Comparison of ENCODE assay signal across 23 cellular contexts in the genomic region with DNA sequence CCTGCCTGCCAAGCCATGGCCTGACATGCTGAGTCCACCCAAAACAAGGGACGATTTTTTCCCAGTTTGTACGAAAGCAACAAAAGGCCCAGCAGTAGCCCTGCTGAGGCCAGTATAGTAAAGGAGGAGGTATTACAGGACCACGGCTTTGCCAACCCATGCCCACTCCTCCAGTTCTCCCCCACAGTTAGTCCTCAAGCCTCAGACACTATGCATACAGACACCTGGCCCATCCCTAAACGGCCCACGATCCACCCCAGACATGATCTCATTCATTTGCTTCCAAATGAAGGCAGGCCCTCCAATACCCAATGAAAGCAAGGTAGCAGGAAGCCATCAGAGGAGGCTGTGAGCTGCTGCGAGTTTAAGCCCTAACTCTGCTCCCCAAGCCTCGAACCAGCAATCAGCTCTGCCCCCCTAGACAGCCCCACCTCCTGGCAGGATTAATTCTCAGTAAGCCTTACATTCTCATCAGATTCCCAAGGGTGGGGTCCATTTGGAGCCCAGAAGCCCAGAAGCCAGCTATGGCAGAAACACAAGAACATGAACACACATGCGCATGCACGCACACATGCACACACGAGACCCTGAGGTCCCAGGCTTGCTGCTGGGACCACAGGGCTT. TPM values are rescaled to one million over a fixed set of nuclear protein-coding genes. Genes with fewer than 3 reads are reported as not detected.
DNase-seq lines count a peak whose midpoint lies in the region; ATAC-seq and TF ChIP-seq lines count a peak whose summit lies in the region.
"Had no signal": no experiment of that assay in that cellular context is flagged by ENCODE, and none has a peak within 500 bp of the region (broad histone marks: within the 10 kb centered on the region; RNA-seq: fewer than 3 reads in every experiment).

No MANE protein-coding gene starts in this region.

- no peaks in the 10 kb centered on the region for H3K9me3 ChIP-seq in T-helper 17 cell (ENCODE audit: control insufficient read depth, low read length, poor library complexity, severe bottlenecking)
- H3K9me3 ChIP-seq: BE2C, HAP-1, thyroid gland had no signal

- peaks cover 3% of the 10 kb centered on the region; the same call in 1 of the 3 replicates for H3K36me3 Mint-ChIP-seq in GM23338 (ENCODE audit: low read depth)
- H3K36me3 Mint-ChIP-seq in T-helper 17 cell (ENCODE audit: low read depth), result peaks cover under 1% of the 10 kb centered on the region
- no peaks in the 10 kb centered on the region for H3K36me3 Mint-ChIP-seq in glutamatergic neuron (ENCODE audit: unreplicated experiment)
- no peaks in the 10 kb centered on the region for H3K36me3 Mint-ChIP-seq in HFFc6 (ENCODE audit: low read depth)
- H3K36me3 Mint-ChIP-seq in activated naive CD4-positive, alpha-beta T cell treated with anti-CD3 and anti-CD28 coated beads, Interleukin-2, amount 50 U/mL, for 72 hours, result no peaks in the 10 kb centered on the region

- H3K4me2 ChIP-seq in GM23338, result no peak overlapping the region
- H3K4me2 ChIP-seq: hepatocyte had no signal

- H3K4me3 ChIP-seq in GM23338 (no peak overlapping the region), skin epidermis (no peak overlapping the region)
- H3K4me3 ChIP-seq: cardiac muscle cell, HAP-1, hepatocyte, thyroid gland had no signal

- TF ChIP-seq CTCF in GM23338 (conservative IDR thresholded peaks at IDR 0.05; ENCODE audit: low read depth in 2 of 2) (peak; percentile 21 to 26; a peak in 1 of 4 replicates), glutamatergic neuron (IDR thresholded peaks at IDR 0.05; ENCODE audit: partially characterized antibody, unreplicated experiment) (no peak), HFFc6 (IDR thresholded peaks at IDR 0.05) (no peak)

- no peak overlapping the region for H2AFZ ChIP-seq in GM23338
- H2AFZ ChIP-seq: hepatocyte had no signal

- peak overlapping the region; percentile 14; the same call in 1 of the 2 replicates for H3K27ac Mint-ChIP-seq in GM23338
- H3K27ac Mint-ChIP-seq in T-helper 17 cell, result peak overlapping the region; percentile 84
- H3K27ac Mint-ChIP-seq in glutamatergic neuron (ENCODE audit: unreplicated experiment), result peak overlapping the region; percentile 22
- no peak overlapping the region for H3K27ac Mint-ChIP-seq in HFFc6
- H3K27ac Mint-ChIP-seq in activated naive CD4-positive, alpha-beta T cell treated with anti-CD3 and anti-CD28 coated beads, Interleukin-2, amount 50 U/mL, for 72 hours, result no peak overlapping the region
- H3K27ac Mint-ChIP-seq: activated CD4-positive, alpha-beta memory T cell treated with anti-CD3 and anti-CD28 coated beads, Interleukin-2, amount 10 ng/mL, durations not matched to agents 7 days and 5 days; T-cell had no signal

- ATAC-seq in GM23338, result peak; percentile 11
- no peak for ATAC-seq in T-helper 17 cell
- no peak for ATAC-seq in activated naive CD4-positive, alpha-beta T cell treated with anti-CD3 and anti-CD28 coated beads, Interleukin-2, amount 50 U/mL, for 72 hours
- ATAC-seq: left colon, T-cell had no signal

- H3K4me1 ChIP-seq in GM23338 (ENCODE audit: insufficient read depth), result peaks cover 34% of the 10 kb centered on the region

- H3K27me3 Mint-ChIP-seq in GM23338 (ENCODE audit: insufficient read depth, low read depth, poor library complexity) (peaks cover 5% of the 10 kb centered on the region), T-helper 17 cell (no peaks in the 10 kb centered on the region), glutamatergic neuron (ENCODE audit: unreplicated experiment) (peaks cover 12% of the 10 kb centered on the region), HFFc6 (ENCODE audit: insufficient read depth) (no peaks in the 10 kb centered on the region; the same call in none of the 2 replicates)
- H3K27me3 Mint-ChIP-seq: activated CD4-positive, alpha-beta memory T cell treated with anti-CD3 and anti-CD28 coated beads, Interleukin-2, amount 10 ng/mL, durations not matched to agents 7 days and 5 days; T-cell had no signal

- H3K9me3 Mint-ChIP-seq in GM23338 (no peaks in the 10 kb centered on the region), glutamatergic neuron (ENCODE audit: unreplicated experiment) (peaks cover 15% of the 10 kb centered on the region), HFFc6 (no peaks in the 10 kb centered on the region)
- no peaks in the 10 kb centered on the region for H3K9me3 Mint-ChIP-seq in activated naive CD4-positive, alpha-beta T cell treated with anti-CD3 and anti-CD28 coated beads, Interleukin-2, amount 50 U/mL, for 72 hours
- H3K9me3 Mint-ChIP-seq: activated CD4-positive, alpha-beta memory T cell treated with anti-CD3 and anti-CD28 coated beads, Interleukin-2, amount 10 ng/mL, durations not matched to agents 7 days and 5 days; T-cell had no signal

- H3K4me3 Mint-ChIP-seq in GM23338 (peak overlapping the region; percentile 13; the same call in 1 of the 3 replicates), T-helper 17 cell (no peak overlapping the region), glutamatergic neuron (ENCODE audit: unreplicated experiment) (peak overlapping the region; percentile 72), HFFc6 (no peak overlapping the region)
- H3K4me3 Mint-ChIP-seq: activated CD4-positive, alpha-beta memory T cell treated with anti-CD3 and anti-CD28 coated beads, Interleukin-2, amount 10 ng/mL, durations not matched to agents 7 days and 5 days; T-cell had no signal

- H3K4me1 Mint-ChIP-seq in GM23338 (peaks cover 73% of the 10 kb centered on the region), T-helper 17 cell (peaks cover 33% of the 10 kb centered on the region), glutamatergic neuron (ENCODE audit: low read depth, unreplicated experiment) (peaks cover 68% of the 10 kb centered on the region), HFFc6 (ENCODE audit: low read depth) (peaks cover 29% of the 10 kb centered on the region)

- H3K36me3 ChIP-seq in GM23338 (ENCODE audit: insufficient read depth), result no peaks in the 10 kb centered on the region
- H3K36me3 ChIP-seq: BE2C, cardiac muscle cell, HAP-1 had no signal

- no peaks in the 10 kb centered on the region for H3K9me2 ChIP-seq in GM23338 (ENCODE audit: insufficient read depth)

- peaks cover 17% of the 10 kb centered on the region for H4K20me1 ChIP-seq in GM23338 (replicated peaks; ENCODE audit: insufficient read depth)

- H3K79me2 ChIP-seq in GM23338 (replicated peaks; ENCODE audit: insufficient read depth), result peaks cover 44% of the 10 kb centered on the region

- DNase-seq in GM23338 (ENCODE audit: low spot score) (peak; percentile 70), T-helper 17 cell (no peak), glutamatergic neuron (no peak), NCI-H187 treated with DMSO at 0.1 percent for 48 hours (lab: John Stamatoyannopoulos, UW) (no peak), HFFc6 (no peak)
- DNase-seq in activated naive CD4-positive, alpha-beta T cell treated with anti-CD3 and anti-CD28 coated beads, Interleukin-2, amount 50 U/mL, for 72 hours (ENCODE audit: low spot score in 2 of 2), result no peak
- DNase-seq: activated CD4-positive, alpha-beta memory T cell treated with anti-CD3 and anti-CD28 coated beads, Interleukin-2, amount 10 ng/mL, durations not matched to agents 7 days and 5 days; activated T-cell treated with anti-CD3 and anti-CD28 coated beads, Interleukin-2, amount 50 U/mL, for 48 hours; BE2C; DMS79; left colon; NCI-H1436 treated with DMSO at 0.1 percent for 48 hours; NCI-H226; occipital lobe; stimulated activated CD4-positive, alpha-beta T cell treated with anti-CD3 and anti-CD28 coated beads, Interleukin-4, amount 100 ng/mL, for 1 hour; T-cell had no signal

- no peaks in the 10 kb centered on the region for H3K27me3 ChIP-seq in GM23338 (ENCODE audit: insufficient read depth)
- H3K27me3 ChIP-seq: BE2C, cardiac muscle cell, hepatocyte, thyroid gland had no signal

- H3F3A ChIP-seq in GM23338 (replicated peaks; ENCODE audit: low read depth), result peaks cover 11% of the 10 kb centered on the region; the same call in 1 of the 2 replicates

- H3K27ac ChIP-seq in GM23338 (ENCODE audit: low read depth) (peak overlapping the region; percentile 69; the same call in 1 of the 2 replicates), skin epidermis (peak overlapping the region in 13 of 21 experiments; percentile 4 to 79 (median 53))
- H3K27ac ChIP-seq: cardiac muscle cell, hepatocyte had no signal

RNA-seq across cellular contexts. Expression of gene HDAC5, which starts 4.9 kb away (rescaled TPM):
- 71.1 and 86.9 TPM in 2 replicates for total RNA-seq in GM23338 (2014; rRNA removed; shearing (Covaris generic))
- 16.9 TPM in 2 replicates for polyA plus RNA-seq in GM23338 (2016; fragmentation: Nextera tagmentation; extraction: Ambion mirVana)
- total RNA-seq in T-helper 17 cell (10 to 100 TPM; 83.6 to 96.5 TPM), glutamatergic neuron (ENCODE audit: unreplicated experiment) (185 TPM)
- total RNA-seq in HFFc6 (2021; fragmentation: NEBNext Ultra II Directional; extraction: Animal tissue kit (Norgen Biotek cat#: 25700)), result 10 to 100 TPM; 63.4 to 87.4 (median 78.7) TPM
- 10 to 100 TPM; 17.3 to 27.8 TPM for total RNA-seq in activated naive CD4-positive, alpha-beta T cell treated with anti-CD3 and anti-CD28 coated beads, Interleukin-2, amount 50 U/mL, for 72 hours

RNA-seq across cellular contexts. Expression of gene HROB, which starts 23.2 kb away (rescaled TPM):
- 17.0 and 19.0 TPM in 2 replicates for total RNA-seq in GM23338 (2014; rRNA removed; shearing (Covaris generic))
- polyA plus RNA-seq in GM23338 (2016; fragmentation: Nextera tagmentation; extraction: Ambion mirVana), result 9.3 TPM in 2 replicates
- 1 to 10 TPM; 2.6 to 5.7 TPM for total RNA-seq in T-helper 17 cell
- total RNA-seq in glutamatergic neuron (ENCODE audit: unreplicated experiment), result 3.2 TPM
- 1 to 10 TPM; 4.0 to 7.6 (median 6.7) TPM for total RNA-seq in HFFc6 (2021; fragmentation: NEBNext Ultra II Directional; extraction: Animal tissue kit (Norgen Biotek cat#: 25700))
- 10 to 100 TPM; 23.7 to 25.0 TPM for total RNA-seq in activated naive CD4-positive, alpha-beta T cell treated with anti-CD3 and anti-CD28 coated beads, Interleukin-2, amount 50 U/mL, for 72 hours

RNA-seq across cellular contexts. Expression of gene G6PC3, which starts 48.0 kb away (rescaled TPM):
- total RNA-seq in GM23338 (2014; rRNA removed; shearing (Covaris generic)), result 110 and 112 TPM in 2 replicates
- polyA plus RNA-seq in GM23338 (2016; fragmentation: Nextera tagmentation; extraction: Ambion mirVana), result 143 and 154 TPM in 2 replicates
- total RNA-seq in T-helper 17 cell (10 to 100 TPM; 10.9 to 13.8 TPM), glutamatergic neuron (ENCODE audit: unreplicated experiment) (51.2 TPM)
- 100 to 1,000 TPM in 5 of 6 experiments, 10 to 100 TPM in 1; 96.6 to 123 (median 113) TPM for total RNA-seq in HFFc6 (2021; fragmentation: NEBNext Ultra II Directional; extraction: Animal tissue kit (Norgen Biotek cat#: 25700))
- total RNA-seq in activated naive CD4-positive, alpha-beta T cell treated with anti-CD3 and anti-CD28 coated beads, Interleukin-2, amount 50 U/mL, for 72 hours, result 10 to 100 TPM; 17.7 to 20.3 TPM

RNA-seq across cellular contexts. Expression of gene ASB16, which starts 52.0 kb away (rescaled TPM):
- total RNA-seq in GM23338 (2014; rRNA removed; shearing (Covaris generic)), result not detected in 2 replicates
- polyA plus RNA-seq in GM23338 (2016; fragmentation: Nextera tagmentation; extraction: Ambion mirVana), result 0.21 and 0.47 TPM in 2 replicates
- total RNA-seq in T-helper 17 cell (not detected), glutamatergic neuron (ENCODE audit: unreplicated experiment) (not detected)
- total RNA-seq in HFFc6 (2021; fragmentation: NEBNext Ultra II Directional; extraction: Animal tissue kit (Norgen Biotek cat#: 25700)), result under 1 TPM in 3 of 6 experiments, not detected in 3; 0.18 to 0.48 (median 0.29) TPM
- under 1 TPM; 0.39 to 0.52 TPM for total RNA-seq in activated naive CD4-positive, alpha-beta T cell treated with anti-CD3 and anti-CD28 coated beads, Interleukin-2, amount 50 U/mL, for 72 hours
- total RNA-seq: LHCN-M2, occipital lobe had no signal
- polyA plus RNA-seq: fibroblast of lung had no signal

RNA-seq across cellular contexts. Expression of gene LSM12, which starts 52.1 kb away (rescaled TPM):
- 64.4 and 72.7 TPM in 2 replicates for total RNA-seq in GM23338 (2014; rRNA removed; shearing (Covaris generic))
- 226 and 241 TPM in 2 replicates for polyA plus RNA-seq in GM23338 (2016; fragmentation: Nextera tagmentation; extraction: Ambion mirVana)
- total RNA-seq in T-helper 17 cell, result 10 to 100 TPM; 35.3 to 46.5 TPM
- total RNA-seq in glutamatergic neuron (ENCODE audit: unreplicated experiment), result 57.9 TPM
- total RNA-seq in HFFc6 (2021; fragmentation: NEBNext Ultra II Directional; extraction: Animal tissue kit (Norgen Biotek cat#: 25700)), result 100 to 1,000 TPM in 1 of 6 experiments, 10 to 100 TPM in 5; 86.6 to 101 (median 94.5) TPM
- 10 to 100 TPM; 71.4 to 73.5 TPM for total RNA-seq in activated naive CD4-positive, alpha-beta T cell treated with anti-CD3 and anti-CD28 coated beads, Interleukin-2, amount 50 U/mL, for 72 hours

Comparison
In these comparisons a context has a peak if more than half of its experiments do, and no peak if none do; other contexts are left out.
1. H3K27ac Mint-ChIP-seq: peak in GM23338 (single experiment), T-helper 17 cell (single experiment) and glutamatergic neuron (single experiment); none in HFFc6 (single experiment) and activated naive CD4-positive, alpha-beta T cell treated with anti-CD3 and anti-CD28 coated beads, Interleukin-2, amount 50 U/mL, for 72 hours (0 of 2).
2. H3K4me3 Mint-ChIP-seq: peak in GM23338 (single experiment) and glutamatergic neuron (single experiment); none in T-helper 17 cell (single experiment) and HFFc6 (single experiment).
3. CTCF ChIP-seq: peak in GM23338 (2 of 2); none in glutamatergic neuron (single experiment) and HFFc6 (single experiment).